ENCODE assay signal across 11 cellular contexts in genomic region chr9:15430920-15431844, GRCh38. TPM values are rescaled to one million over a fixed set of nuclear protein-coding genes. Genes with fewer than 3 reads are reported as not detected.
DNase-seq lines count a peak whose midpoint lies in the region; ATAC-seq and TF ChIP-seq lines count a peak whose summit lies in the region.
"Had no signal": no experiment of that assay in that cellular context is flagged by ENCODE, and none has a peak within 500 bp of the region (broad histone marks: within the 10 kb centered on the region; RNA-seq: fewer than 3 reads in every experiment).

No MANE protein-coding gene starts in this region.

- H3K4me3 ChIP-seq in left ventricle myocardium inferior = no peak overlapping the region
- H3K4me3 ChIP-seq: BLaER1 had no signal

- CTCF ChIA-PET in activated CD8-positive, alpha-beta memory T cell treated with anti-CD3 and anti-CD28 coated beads, Interleukin-2, amount 10 ng/mL, durations not matched to agents 7 days and 5 days (lab: Charles Lee) = no interaction called here
- CTCF ChIA-PET in T-cell (lab: Charles Lee) = interaction anchor here in 1 of 2 donors (0.6 kb wide), 1 partner anchor 73 kb away, joined by 3 read pairs; no protein-coding TSS in a partner anchor

- no peak overlapping the region for H3K4me3 Mint-ChIP-seq in activated CD8-positive, alpha-beta memory T cell treated with anti-CD3 and anti-CD28 coated beads, Interleukin-2, amount 10 ng/mL, durations not matched to agents 7 days and 5 days
- H3K4me3 Mint-ChIP-seq in T-cell = no peak overlapping the region
- no peak overlapping the region for H3K4me3 Mint-ChIP-seq in stimulated activated effector memory CD8-positive, alpha-beta T cell treated with anti-CD3 and anti-CD28 coated beads, Interleukin-12 subunit alpha, Interleukin-12 subunit beta, amount 100 ng/mL, for 72 hours

- H3K27ac Mint-ChIP-seq in activated CD8-positive, alpha-beta memory T cell treated with anti-CD3 and anti-CD28 coated beads, Interleukin-2, amount 10 ng/mL, durations not matched to agents 7 days and 5 days = peak overlapping the region; percentile 8
- H3K27ac Mint-ChIP-seq in T-cell = peak overlapping the region; percentile 44 to 77
- peak overlapping the region; percentile 44 for H3K27ac Mint-ChIP-seq in stimulated activated effector memory CD8-positive, alpha-beta T cell treated with anti-CD3 and anti-CD28 coated beads, Interleukin-12 subunit alpha, Interleukin-12 subunit beta, amount 100 ng/mL, for 72 hours

- H3K27me3 Mint-ChIP-seq in activated CD8-positive, alpha-beta memory T cell treated with anti-CD3 and anti-CD28 coated beads, Interleukin-2, amount 10 ng/mL, durations not matched to agents 7 days and 5 days = no peaks in the 10 kb centered on the region
- H3K27me3 Mint-ChIP-seq in T-cell = no peaks in the 10 kb centered on the region

- H3K27me3 ChIP-seq in left ventricle myocardium inferior (ENCODE audit: low read depth) = no peaks in the 10 kb centered on the region
- H3K27me3 ChIP-seq: BLaER1 had no signal

- peaks cover 36% of the 10 kb centered on the region for H3K36me3 ChIP-seq in left ventricle myocardium inferior

- H3K36me3 Mint-ChIP-seq in activated CD8-positive, alpha-beta memory T cell treated with anti-CD3 and anti-CD28 coated beads, Interleukin-2, amount 10 ng/mL, durations not matched to agents 7 days and 5 days = peaks cover 48% of the 10 kb centered on the region
- H3K36me3 Mint-ChIP-seq in T-cell = peaks cover 46% of the 10 kb centered on the region
- H3K36me3 Mint-ChIP-seq in stimulated activated effector memory CD8-positive, alpha-beta T cell treated with anti-CD3 and anti-CD28 coated beads, Interleukin-12 subunit alpha, Interleukin-12 subunit beta, amount 100 ng/mL, for 72 hours = peaks cover 88% of the 10 kb centered on the region

- no peaks in the 10 kb centered on the region for H3K9me3 ChIP-seq in left ventricle myocardium inferior (replicated peaks)

- H3K27ac ChIP-seq in left ventricle myocardium inferior (replicated peaks) = peak overlapping the region; percentile 16
- H3K27ac ChIP-seq: BLaER1 had no signal

- intact Hi-C loops in left ventricle myocardium inferior (cut with micrococcal nuclease) = no loop called here

- no peak for TF ChIP-seq CTCF in left ventricle myocardium inferior (IDR thresholded peaks at IDR 0.05; ENCODE audit: borderline replicate concordance)

- peaks cover 49% of the 10 kb centered on the region for H3K4me1 ChIP-seq in left ventricle myocardium inferior

- POLR2A ChIA-PET in T-cell (lab: Charles Lee) = no interaction called here

- H3K9me3 Mint-ChIP-seq in activated CD8-positive, alpha-beta memory T cell treated with anti-CD3 and anti-CD28 coated beads, Interleukin-2, amount 10 ng/mL, durations not matched to agents 7 days and 5 days (ENCODE audit: low read depth) = no peaks in the 10 kb centered on the region
- H3K9me3 Mint-ChIP-seq in T-cell = no peaks in the 10 kb centered on the region
- H3K9me3 Mint-ChIP-seq in stimulated activated effector memory CD8-positive, alpha-beta T cell treated with anti-CD3 and anti-CD28 coated beads, Interleukin-12 subunit alpha, Interleukin-12 subunit beta, amount 100 ng/mL, for 72 hours = no peaks in the 10 kb centered on the region

- no peak for DNase-seq in activated CD8-positive, alpha-beta memory T cell treated with anti-CD3 and anti-CD28 coated beads, Interleukin-2, amount 10 ng/mL, durations not matched to agents 7 days and 5 days
- DNase-seq in activated CD8-positive, alpha-beta memory T cell treated with anti-CD3 and anti-CD28 coated beads, Interleukin-2, amount 50 U/mL, for 48 hours = no peak
- no peak for DNase-seq in T-cell
- no peak for DNase-seq in left ventricle myocardium inferior
- DNase-seq in stimulated activated effector memory CD8-positive, alpha-beta T cell treated with anti-CD3 and anti-CD28 coated beads, Interleukin-12 subunit alpha, Interleukin-12 subunit beta, amount 100 ng/mL, for 72 hours (ENCODE audit: low spot score in 2 of 2) = no peak
- DNase-seq in DMS 273 (lab: John Stamatoyannopoulos, UW; ENCODE audit: unreplicated experiment) = no peak
- no peak for DNase-seq in activated effector memory CD4-positive, alpha-beta T cell treated with anti-CD3 and anti-CD28 coated beads, Interleukin-2, amount 50 U/mL, for 16 hours
- DNase-seq: foreskin melanocyte, NCI-H1436 had no signal

- ATAC-seq in activated CD8-positive, alpha-beta memory T cell treated with anti-CD3 and anti-CD28 coated beads, Interleukin-2, amount 10 ng/mL, durations not matched to agents 7 days and 5 days = no peak
- ATAC-seq in T-cell (replicated peaks in 1 of 4) (no peak), GM21619 (IDR thresholded peaks at IDR 0.05; ENCODE audit: unreplicated experiment) (no peak)
- no peak for ATAC-seq in stimulated activated effector memory CD8-positive, alpha-beta T cell treated with anti-CD3 and anti-CD28 coated beads, Interleukin-12 subunit alpha, Interleukin-12 subunit beta, amount 100 ng/mL, for 72 hours

- peaks cover 25% of the 10 kb centered on the region for H3K4me1 Mint-ChIP-seq in activated CD8-positive, alpha-beta memory T cell treated with anti-CD3 and anti-CD28 coated beads, Interleukin-2, amount 10 ng/mL, durations not matched to agents 7 days and 5 days
- peaks cover 53 to 64% (median 57%) of the 10 kb centered on the region in 3 donors for H3K4me1 Mint-ChIP-seq in T-cell
- H3K4me1 Mint-ChIP-seq in stimulated activated effector memory CD8-positive, alpha-beta T cell treated with anti-CD3 and anti-CD28 coated beads, Interleukin-12 subunit alpha, Interleukin-12 subunit beta, amount 100 ng/mL, for 72 hours = peaks cover 37% of the 10 kb centered on the region

RNA-seq across cellular contexts. Expression of gene SNAPC3, which starts 8.5 kb away (rescaled TPM):
- 10 to 100 TPM; 27.4 to 30.1 TPM for total RNA-seq in activated CD8-positive, alpha-beta memory T cell treated with anti-CD3 and anti-CD28 coated beads, Interleukin-2, amount 10 ng/mL, durations not matched to agents 7 days and 5 days
- total RNA-seq in T-cell (10 to 100 TPM; 11.3 to 32.4 (median 25.6) TPM), left ventricle myocardium inferior (32.2 TPM)

Comparison
In these comparisons a context has a peak if more than half of its experiments do, and no peak if none do; other contexts are left out.
1. H3K27ac Mint-ChIP-seq: peak in every context shown above with its lines; median percentile 60 in T-cell; 44 in stimulated activated effector memory CD8-positive, alpha-beta T cell treated with anti-CD3 and anti-CD28 coated beads, Interleukin-12 subunit alpha, Interleukin-12 subunit beta, amount 100 ng/mL, for 72 hours; 8 in activated CD8-positive, alpha-beta memory T cell treated with anti-CD3 and anti-CD28 coated beads, Interleukin-2, amount 10 ng/mL, durations not matched to agents 7 days and 5 days.